5 cellular contexts compared by ENCODE assay signal in genomic region chr3:94532951-94533350, GRCh38.
"Had no signal": no experiment of that assay in that cellular context is flagged by ENCODE, and none has a peak within 500 bp of the region (broad histone marks: within the 10 kb centered on the region; RNA-seq: fewer than 3 reads in every experiment).

No MANE protein-coding gene starts in this region.

- DNase-seq: IMR-90, KBM-7, KG1 had no signal

- ATAC-seq: HepG2, K562 had no signal
